Comparison of ENCODE assay signal across 18 cellular contexts in the genomic region with DNA sequence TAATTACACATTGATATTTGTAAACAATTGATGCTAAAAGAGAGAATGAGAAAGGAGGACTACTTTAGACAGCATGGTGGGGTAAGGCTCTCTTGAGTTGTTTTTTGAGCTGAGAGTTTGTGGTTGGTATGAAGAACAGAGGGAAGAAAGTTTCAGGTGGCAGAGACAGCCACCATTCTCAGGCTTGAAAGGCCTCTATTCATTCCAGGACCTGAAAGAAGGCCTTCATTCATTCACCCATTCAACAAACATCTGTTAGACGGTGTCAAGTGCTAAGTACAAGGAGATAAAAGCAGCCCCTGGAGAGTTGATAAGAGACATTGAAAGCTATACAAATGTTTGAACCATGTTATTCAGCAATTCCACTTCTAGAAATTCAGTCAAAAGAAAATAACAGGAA. TPM values are rescaled to one million over a fixed set of nuclear protein-coding genes. Genes with fewer than 3 reads are reported as not detected.
A peak's percentile ranks its signal among the peaks of the same experiment; 100 is the strongest.
DNase-seq lines count a peak whose midpoint lies in the region; TF ChIP-seq lines count a peak whose summit lies in the region.
"Had no signal": no experiment of that assay in that cellular context is flagged by ENCODE, and none has a peak within 500 bp of the region (broad histone marks: within the 10 kb centered on the region; RNA-seq: fewer than 3 reads in every experiment).

No MANE protein-coding gene starts in this region.

- no peak overlapping the region for H2AFZ ChIP-seq in OCI-LY1 (ENCODE audit: low read length)

- POLR2A ChIA-PET in CD4-positive, alpha-beta memory T cell (lab: Charles Lee; ENCODE audit: partially characterized antibody) = interaction anchor here (0.9 to 5.6 kb wide), 13 partner anchors 11 to 56 kb away, joined by 3 to 44 read pairs (median 5); partner anchors contain the start of gene SOX30

- DNase-seq in CD4-positive, alpha-beta memory T cell = no peak
- no peak for DNase-seq in activated naive CD8-positive, alpha-beta T cell treated with anti-CD3 and anti-CD28 coated beads for 36 hours
- no peak for DNase-seq in coronary artery (ENCODE audit: low spot score)
- DNase-seq in CD1c-positive myeloid dendritic cell (ENCODE audit: extremely low spot score) = no peak
- no peak for DNase-seq in NCI-H446 (lab: John Stamatoyannopoulos, UW)
- DNase-seq: activated T-cell treated with anti-CD3 and anti-CD28 coated beads for 4 hours; C1 segment of cervical spinal cord; HCEC 1CT; NCI-H1105 treated with DMSO at 0.1 percent for 48 hours; nucleus accumbens; stimulated activated naive CD4-positive, alpha-beta T cell; uterus had no signal

- H3K79me2 ChIP-seq in OCI-LY1 (ENCODE audit: insufficient read depth, low read length) = no peaks in the 10 kb centered on the region

- CTCF ChIA-PET in CD4-positive, alpha-beta memory T cell (lab: Charles Lee; ENCODE audit: partially characterized antibody) = interaction anchor here (0.9 to 2.1 kb wide), 12 partner anchors 10 to 146 kb away, joined by 3 to 7 read pairs (median 4); partner anchors contain the start of gene LSM11

- no peak for TF ChIP-seq CTCF in OCI-LY1 (IDR thresholded peaks at IDR 0.05; ENCODE audit: low read length)
- TF ChIP-seq CTCF in coronary artery (IDR thresholded peaks at IDR 0.05) = no peak

- H3K36me3 ChIP-seq in BLaER1 (no peaks in the 10 kb centered on the region), OCI-LY1 (ENCODE audit: insufficient read depth, low read length) (no peaks in the 10 kb centered on the region)
- no peaks in the 10 kb centered on the region for H3K36me3 ChIP-seq in CD4-positive, alpha-beta memory T cell (ENCODE audit: insufficient read depth, low read length)
- H3K36me3 ChIP-seq: ascending aorta, uterus had no signal

- no peaks in the 10 kb centered on the region for H3K9me3 Mint-ChIP-seq in CD4-positive, alpha-beta memory T cell
- peaks cover 13% of the 10 kb centered on the region for H3K9me3 Mint-ChIP-seq in activated naive CD8-positive, alpha-beta T cell treated with anti-CD3 and anti-CD28 coated beads for 36 hours

- no peaks in the 10 kb centered on the region for H4K20me1 ChIP-seq in BLaER1
- H4K20me1 ChIP-seq in OCI-LY1 (ENCODE audit: insufficient read depth, low read length) = no peaks in the 10 kb centered on the region

- peak overlapping the region in 4 of 8 donors; percentile 5 to 55 (median 31) for H3K4me3 Mint-ChIP-seq in CD4-positive, alpha-beta memory T cell
- H3K4me3 Mint-ChIP-seq in activated naive CD8-positive, alpha-beta T cell treated with anti-CD3 and anti-CD28 coated beads for 36 hours = no peak overlapping the region
- H3K4me3 Mint-ChIP-seq: mesothelial cell of epicardium had no signal

- H3K9me2 ChIP-seq in OCI-LY1 (ENCODE audit: low read depth, low read length) = no peaks in the 10 kb centered on the region

- H3K9me3 ChIP-seq in BLaER1 (no peaks in the 10 kb centered on the region), OCI-LY1 (ENCODE audit: low read length) (no peaks in the 10 kb centered on the region)
- H3K9me3 ChIP-seq in CD4-positive, alpha-beta memory T cell (ENCODE audit: control insufficient read depth in 1 of 2, low read length in 2 of 2) = no peaks in the 10 kb centered on the region
- H3K9me3 ChIP-seq: ascending aorta, uterus had no signal

- no peak overlapping the region for H3K4me3 ChIP-seq in BLaER1
- H3K4me3 ChIP-seq in CD4-positive, alpha-beta memory T cell (ENCODE audit: low read length in 2 of 2) = no peak overlapping the region
- H3K4me3 ChIP-seq in OCI-LY1 (ENCODE audit: low read depth, low read length, poor library complexity, severe bottlenecking) = no peak overlapping the region
- no peak overlapping the region for H3K4me3 ChIP-seq in coronary artery
- H3K4me3 ChIP-seq: ascending aorta, uterus had no signal

- H3K9ac ChIP-seq in BLaER1 = no peak overlapping the region
- H3K9ac ChIP-seq in OCI-LY1 (ENCODE audit: low read length) = no peak overlapping the region

- intact Hi-C loops in CD4-positive, alpha-beta memory T cell (cut with micrococcal nuclease) = no loop called here

- peak overlapping the region in 4 of 7 donors; percentile 22 to 87 (median 68) for H3K27ac Mint-ChIP-seq in CD4-positive, alpha-beta memory T cell
- H3K27ac Mint-ChIP-seq in activated naive CD8-positive, alpha-beta T cell treated with anti-CD3 and anti-CD28 coated beads for 36 hours = peak overlapping the region; percentile 19
- H3K27ac Mint-ChIP-seq: mesothelial cell of epicardium had no signal

- no peaks in the 10 kb centered on the region for H3F3A ChIP-seq in OCI-LY1 (ENCODE audit: insufficient read depth, low read length)

- no peaks in the 10 kb centered on the region for H3K36me3 Mint-ChIP-seq in CD4-positive, alpha-beta memory T cell
- H3K36me3 Mint-ChIP-seq in activated naive CD8-positive, alpha-beta T cell treated with anti-CD3 and anti-CD28 coated beads for 36 hours = peaks cover 27% of the 10 kb centered on the region
- H3K36me3 Mint-ChIP-seq: mesothelial cell of epicardium had no signal

- peak overlapping the region; percentile 87 for H3K4me2 ChIP-seq in BLaER1
- no peak overlapping the region for H3K4me2 ChIP-seq in OCI-LY1 (ENCODE audit: low read length)

- H3K27me3 ChIP-seq in BLaER1 (no peaks in the 10 kb centered on the region), OCI-LY1 (ENCODE audit: insufficient read depth, low read length) (no peaks in the 10 kb centered on the region)
- no peaks in the 10 kb centered on the region for H3K27me3 ChIP-seq in CD4-positive, alpha-beta memory T cell (ENCODE audit: insufficient read depth, low read length)
- H3K27me3 ChIP-seq: ascending aorta, uterus had no signal

- peaks cover 52 to 85% (median 69%) of the 10 kb centered on the region in 4 donors for H3K4me1 Mint-ChIP-seq in CD4-positive, alpha-beta memory T cell
- H3K4me1 Mint-ChIP-seq in activated naive CD8-positive, alpha-beta T cell treated with anti-CD3 and anti-CD28 coated beads for 36 hours = peaks cover 70% of the 10 kb centered on the region

- H3K4me1 ChIP-seq in BLaER1 (peaks cover 74% of the 10 kb centered on the region), OCI-LY1 (ENCODE audit: insufficient read depth, low read length, severe bottlenecking) (peaks cover 59% of the 10 kb centered on the region)
- H3K4me1 ChIP-seq in CD4-positive, alpha-beta memory T cell (ENCODE audit: insufficient read depth, low read length) = peaks cover 90% of the 10 kb centered on the region
- H3K4me1 ChIP-seq: ascending aorta, uterus had no signal

- 0 out of 2 replicates have a peak overlapping the region, but pooled peaks have one; percentile 32 for H3K27ac ChIP-seq in BLaER1
- no peak overlapping the region for H3K27ac ChIP-seq in CD4-positive, alpha-beta memory T cell (ENCODE audit: low read depth, low read length)
- peak overlapping the region; percentile 74 for H3K27ac ChIP-seq in OCI-LY1 (ENCODE audit: low read depth, low read length, poor library complexity, severe bottlenecking)
- H3K27ac ChIP-seq in coronary artery = no peak overlapping the region
- H3K27ac ChIP-seq: ascending aorta, uterus, VCaP had no signal

- H3K27me3 Mint-ChIP-seq in CD4-positive, alpha-beta memory T cell = no peaks in the 10 kb centered on the region
- peaks cover 17% of the 10 kb centered on the region for H3K27me3 Mint-ChIP-seq in activated naive CD8-positive, alpha-beta T cell treated with anti-CD3 and anti-CD28 coated beads for 36 hours

RNA-seq across cellular contexts. Expression of gene ADAM19, which starts 21.7 kb away (rescaled TPM):
- 10 to 100 TPM; 31.5 to 33.9 TPM for total RNA-seq in CD4-positive, alpha-beta memory T cell
- 10 to 100 TPM in 1 of 2 donors, 1 to 10 TPM in 1; 1.9 to 24.4 TPM for polyA plus RNA-seq in CD4-positive, alpha-beta memory T cell
- total RNA-seq in activated naive CD8-positive, alpha-beta T cell treated with anti-CD3 and anti-CD28 coated beads for 36 hours = 1 to 10 TPM; 2.8 to 3.5 TPM

RNA-seq across cellular contexts. Expression of gene SOX30, which starts 55.0 kb away (rescaled TPM):
- total RNA-seq in CD4-positive, alpha-beta memory T cell = under 1 TPM; 0.14 to 0.15 TPM
- under 1 TPM; 0.52 to 0.53 TPM for polyA plus RNA-seq in CD4-positive, alpha-beta memory T cell
- not detected for total RNA-seq in activated naive CD8-positive, alpha-beta T cell treated with anti-CD3 and anti-CD28 coated beads for 36 hours
- total RNA-seq: ascending aorta, glomerular endothelial cell, mesothelial cell of epicardium, uterus had no signal

Comparison
In these comparisons a context has a peak if more than half of its experiments do, and no peak if none do; other contexts are left out.
1. H3K27ac ChIP-seq: peak in BLaER1 (single experiment) and OCI-LY1 (single experiment); none in CD4-positive, alpha-beta memory T cell (single experiment) and coronary artery (0 of 2).
2. RNA of gene ADAM19, which starts 21.7 kb away (total RNA-seq): 31.5 to 33.9 TPM in CD4-positive, alpha-beta memory T cell; 2.8 to 3.5 TPM in activated naive CD8-positive, alpha-beta T cell treated with anti-CD3 and anti-CD28 coated beads for 36 hours; every median in the first group is over 4 times any median in the second.